1 cellular context compared by ENCODE assay signal in the genomic region with DNA sequence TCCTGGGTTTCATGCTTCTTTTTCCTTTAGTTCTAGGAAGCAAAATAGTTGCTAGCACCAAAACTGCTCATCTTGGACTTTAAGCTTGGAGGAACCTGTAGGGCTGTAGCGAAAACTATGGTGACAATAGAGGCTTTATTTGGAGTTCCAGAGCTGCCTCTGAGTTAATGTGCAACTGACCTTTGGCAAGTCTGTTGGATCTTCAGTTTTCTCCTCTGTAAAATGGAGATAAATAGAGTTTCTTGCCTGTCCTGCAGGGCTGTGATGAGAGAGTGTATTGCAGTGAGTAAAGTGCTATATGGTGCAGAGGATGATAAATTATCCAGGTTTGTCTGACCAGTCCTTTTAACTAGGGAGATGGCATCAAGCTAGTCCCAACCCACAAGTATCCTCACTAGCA.
TF ChIP-seq lines count a peak whose summit lies in the region.

No MANE protein-coding gene starts in this region.

TF ChIP-seq in HepG2, 621 proteins besides CTCF, POLR2A, EP300 and RAD21 (continued from another document and continues in another):
- TF ChIP-seq, protein P1, sequence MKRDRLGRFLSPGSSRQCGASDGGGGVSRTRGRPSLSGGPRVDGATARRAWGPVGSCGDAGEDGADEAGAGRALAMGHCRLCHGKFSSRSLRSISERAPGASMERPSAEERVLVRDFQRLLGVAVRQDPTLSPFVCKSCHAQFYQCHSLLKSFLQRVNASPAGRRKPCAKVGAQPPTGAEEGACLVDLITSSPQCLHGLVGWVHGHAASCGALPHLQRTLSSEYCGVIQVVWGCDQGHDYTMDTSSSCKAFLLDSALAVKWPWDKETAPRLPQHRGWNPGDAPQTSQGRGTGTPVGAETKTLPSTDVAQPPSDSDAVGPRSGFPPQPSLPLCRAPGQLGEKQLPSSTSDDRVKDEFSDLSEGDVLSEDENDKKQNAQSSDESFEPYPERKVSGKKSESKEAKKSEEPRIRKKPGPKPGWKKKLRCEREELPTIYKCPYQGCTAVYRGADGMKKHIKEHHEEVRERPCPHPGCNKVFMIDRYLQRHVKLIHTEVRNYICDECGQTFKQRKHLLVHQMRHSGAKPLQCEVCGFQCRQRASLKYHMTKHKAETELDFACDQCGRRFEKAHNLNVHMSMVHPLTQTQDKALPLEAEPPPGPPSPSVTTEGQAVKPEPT (CRISPR knock-in tag; IDR thresholded peaks at IDR 0.05; ENCODE audit: low read depth) = no peak
- TF ChIP-seq SOX6 (IDR thresholded peaks at IDR 0.05) = no peak
- peak; percentile 71 for TF ChIP-seq SOX6 (CRISPR knock-in tag; IDR thresholded peaks at IDR 0.05)
- TF ChIP-seq HDAC6 (IDR thresholded peaks at IDR 0.05; ENCODE audit: low read depth, low read length) = no peak
- no peak for TF ChIP-seq KDM5B (CRISPR knock-in tag; IDR thresholded peaks at IDR 0.05; ENCODE audit: borderline replicate concordance)
- TF ChIP-seq NFKB2 (CRISPR knock-in tag; IDR thresholded peaks at IDR 0.05; ENCODE audit: borderline replicate concordance) = no peak
- TF ChIP-seq ZNF841 (CRISPR knock-in tag; IDR thresholded peaks at IDR 0.05; ENCODE audit: borderline replicate concordance) = no peak
- TF ChIP-seq ZEB1 (IDR thresholded peaks at IDR 0.05; ENCODE audit: insufficient replicate concordance, low read depth) = no peak
- TF ChIP-seq ZNF160 (CRISPR knock-in tag; IDR thresholded peaks at IDR 0.05) = no peak
- TF ChIP-seq NCOA5 (CRISPR knock-in tag; IDR thresholded peaks at IDR 0.05) = no peak
- no peak for TF ChIP-seq ZNF468 (CRISPR knock-in tag; IDR thresholded peaks at IDR 0.05)
- TF ChIP-seq PAWR (CRISPR knock-in tag; IDR thresholded peaks at IDR 0.05; ENCODE audit: borderline replicate concordance) = no peak
- TF ChIP-seq ZNF136 (CRISPR knock-in tag; IDR thresholded peaks at IDR 0.05; ENCODE audit: low read depth) = 0 out of 2 replicates have a peak, but pooled peaks have one; percentile 69
- 0 out of 2 replicates have a peak, but pooled peaks have one; percentile 2 for TF ChIP-seq STAG1 (CRISPR knock-in tag; IDR thresholded peaks at IDR 0.05)
- TF ChIP-seq ZNF44 (CRISPR knock-in tag; IDR thresholded peaks at IDR 0.05) = no peak
- peak; percentile 57; the same call in 1 of the 2 replicates for TF ChIP-seq ZNF292 (CRISPR knock-in tag; IDR thresholded peaks at IDR 0.05; ENCODE audit: borderline replicate concordance, low read depth)
- no peak for TF ChIP-seq ZNF646 (CRISPR knock-in tag; IDR thresholded peaks at IDR 0.05)
- no peak for TF ChIP-seq ATAD3A (CRISPR knock-in tag; IDR thresholded peaks at IDR 0.05)
- TF ChIP-seq DR1 (CRISPR knock-in tag; IDR thresholded peaks at IDR 0.05) = no peak
- TF ChIP-seq HNF4A (CRISPR knock-in tag; IDR thresholded peaks at IDR 0.05) = peak; percentile 84
- TF ChIP-seq, protein P2, sequence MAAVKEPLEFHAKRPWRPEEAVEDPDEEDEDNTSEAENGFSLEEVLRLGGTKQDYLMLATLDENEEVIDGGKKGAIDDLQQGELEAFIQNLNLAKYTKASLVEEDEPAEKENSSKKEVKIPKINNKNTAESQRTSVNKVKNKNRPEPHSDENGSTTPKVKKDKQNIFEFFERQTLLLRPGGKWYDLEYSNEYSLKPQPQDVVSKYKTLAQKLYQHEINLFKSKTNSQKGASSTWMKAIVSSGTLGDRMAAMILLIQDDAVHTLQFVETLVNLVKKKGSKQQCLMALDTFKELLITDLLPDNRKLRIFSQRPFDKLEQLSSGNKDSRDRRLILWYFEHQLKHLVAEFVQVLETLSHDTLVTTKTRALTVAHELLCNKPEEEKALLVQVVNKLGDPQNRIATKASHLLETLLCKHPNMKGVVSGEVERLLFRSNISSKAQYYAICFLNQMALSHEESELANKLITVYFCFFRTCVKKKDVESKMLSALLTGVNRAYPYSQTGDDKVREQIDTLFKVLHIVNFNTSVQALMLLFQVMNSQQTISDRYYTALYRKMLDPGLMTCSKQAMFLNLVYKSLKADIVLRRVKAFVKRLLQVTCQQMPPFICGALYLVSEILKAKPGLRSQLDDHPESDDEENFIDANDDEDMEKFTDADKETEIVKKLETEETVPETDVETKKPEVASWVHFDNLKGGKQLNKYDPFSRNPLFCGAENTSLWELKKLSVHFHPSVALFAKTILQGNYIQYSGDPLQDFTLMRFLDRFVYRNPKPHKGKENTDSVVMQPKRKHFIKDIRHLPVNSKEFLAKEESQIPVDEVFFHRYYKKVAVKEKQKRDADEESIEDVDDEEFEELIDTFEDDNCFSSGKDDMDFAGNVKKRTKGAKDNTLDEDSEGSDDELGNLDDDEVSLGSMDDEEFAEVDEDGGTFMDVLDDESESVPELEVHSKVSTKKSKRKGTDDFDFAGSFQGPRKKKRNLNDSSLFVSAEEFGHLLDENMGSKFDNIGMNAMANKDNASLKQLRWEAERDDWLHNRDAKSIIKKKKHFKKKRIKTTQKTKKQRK (IDR thresholded peaks at IDR 0.05; ENCODE audit: low read length) = no peak
- no peak for TF ChIP-seq MED13 (CRISPR knock-in tag; IDR thresholded peaks at IDR 0.05)
- no peak for TF ChIP-seq SMAD9 (CRISPR knock-in tag; IDR thresholded peaks at IDR 0.05)
- TF ChIP-seq SRY (CRISPR knock-in tag; IDR thresholded peaks at IDR 0.05) = no peak
- no peak for TF ChIP-seq GZF1 (CRISPR knock-in tag; IDR thresholded peaks at IDR 0.05)
- no peak for TF ChIP-seq RNF2 (conservative IDR thresholded peaks at IDR 0.05; ENCODE audit: low read depth)
- no peak for TF ChIP-seq TARDBP (CRISPR knock-in tag; IDR thresholded peaks at IDR 0.05)
- no peak for TF ChIP-seq ZNF441 (CRISPR knock-in tag; IDR thresholded peaks at IDR 0.05; ENCODE audit: borderline replicate concordance)
- TF ChIP-seq RARA (CRISPR knock-in tag; IDR thresholded peaks at IDR 0.05) = 0 out of 2 replicates have a peak, but pooled peaks have one; percentile 6
- no peak for TF ChIP-seq ETV6 (CRISPR knock-in tag; conservative IDR thresholded peaks at IDR 0.05)
- no peak for TF ChIP-seq JDP2 (CRISPR knock-in tag; IDR thresholded peaks at IDR 0.05; ENCODE audit: borderline replicate concordance)
- TF ChIP-seq ZNF713 (CRISPR knock-in tag; IDR thresholded peaks at IDR 0.05) = no peak
- TF ChIP-seq ZNF549 (CRISPR knock-in tag; IDR thresholded peaks at IDR 0.05) = no peak
- TF ChIP-seq, protein P3, sequence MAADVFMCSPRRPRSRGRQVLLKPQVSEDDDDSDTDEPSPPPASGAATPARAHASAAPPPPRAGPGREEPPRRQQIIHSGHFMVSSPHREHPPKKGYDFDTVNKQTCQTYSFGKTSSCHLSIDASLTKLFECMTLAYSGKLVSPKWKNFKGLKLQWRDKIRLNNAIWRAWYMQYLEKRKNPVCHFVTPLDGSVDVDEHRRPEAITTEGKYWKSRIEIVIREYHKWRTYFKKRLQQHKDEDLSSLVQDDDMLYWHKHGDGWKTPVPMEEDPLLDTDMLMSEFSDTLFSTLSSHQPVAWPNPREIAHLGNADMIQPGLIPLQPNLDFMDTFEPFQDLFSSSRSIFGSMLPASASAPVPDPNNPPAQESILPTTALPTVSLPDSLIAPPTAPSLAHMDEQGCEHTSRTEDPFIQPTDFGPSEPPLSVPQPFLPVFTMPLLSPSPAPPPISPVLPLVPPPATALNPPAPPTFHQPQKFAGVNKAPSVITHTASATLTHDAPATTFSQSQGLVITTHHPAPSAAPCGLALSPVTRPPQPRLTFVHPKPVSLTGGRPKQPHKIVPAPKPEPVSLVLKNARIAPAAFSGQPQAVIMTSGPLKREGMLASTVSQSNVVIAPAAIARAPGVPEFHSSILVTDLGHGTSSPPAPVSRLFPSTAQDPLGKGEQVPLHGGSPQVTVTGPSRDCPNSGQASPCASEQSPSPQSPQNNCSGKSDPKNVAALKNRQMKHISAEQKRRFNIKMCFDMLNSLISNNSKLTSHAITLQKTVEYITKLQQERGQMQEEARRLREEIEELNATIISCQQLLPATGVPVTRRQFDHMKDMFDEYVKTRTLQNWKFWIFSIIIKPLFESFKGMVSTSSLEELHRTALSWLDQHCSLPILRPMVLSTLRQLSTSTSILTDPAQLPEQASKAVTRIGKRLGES (CRISPR knock-in tag; IDR thresholded peaks at IDR 0.05; ENCODE audit: borderline replicate concordance) = no peak
- no peak for TF ChIP-seq HNRNPUL1 (IDR thresholded peaks at IDR 0.05; ENCODE audit: low read depth, low read length)
- no peak for TF ChIP-seq ARNT2 (CRISPR knock-in tag; IDR thresholded peaks at IDR 0.05; ENCODE audit: low read depth)
- TF ChIP-seq, protein P4, sequence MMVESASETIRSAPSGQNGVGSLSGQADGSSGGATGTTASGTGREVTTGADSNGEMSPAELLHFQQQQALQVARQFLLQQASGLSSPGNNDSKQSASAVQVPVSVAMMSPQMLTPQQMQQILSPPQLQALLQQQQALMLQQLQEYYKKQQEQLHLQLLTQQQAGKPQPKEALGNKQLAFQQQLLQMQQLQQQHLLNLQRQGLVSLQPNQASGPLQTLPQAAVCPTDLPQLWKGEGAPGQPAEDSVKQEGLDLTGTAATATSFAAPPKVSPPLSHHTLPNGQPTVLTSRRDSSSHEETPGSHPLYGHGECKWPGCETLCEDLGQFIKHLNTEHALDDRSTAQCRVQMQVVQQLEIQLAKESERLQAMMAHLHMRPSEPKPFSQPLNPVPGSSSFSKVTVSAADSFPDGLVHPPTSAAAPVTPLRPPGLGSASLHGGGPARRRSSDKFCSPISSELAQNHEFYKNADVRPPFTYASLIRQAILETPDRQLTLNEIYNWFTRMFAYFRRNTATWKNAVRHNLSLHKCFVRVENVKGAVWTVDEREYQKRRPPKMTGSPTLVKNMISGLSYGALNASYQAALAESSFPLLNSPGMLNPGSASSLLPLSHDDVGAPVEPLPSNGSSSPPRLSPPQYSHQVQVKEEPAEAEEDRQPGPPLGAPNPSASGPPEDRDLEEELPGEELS (CRISPR knock-in tag; IDR thresholded peaks at IDR 0.05) = no peak
- TF ChIP-seq NR2F1 (CRISPR knock-in tag; IDR thresholded peaks at IDR 0.05) = no peak
- no peak for TF ChIP-seq ZNF556 (CRISPR knock-in tag; IDR thresholded peaks at IDR 0.05; ENCODE audit: borderline replicate concordance)
- TF ChIP-seq XBP1 (CRISPR knock-in tag; IDR thresholded peaks at IDR 0.05) = no peak
- TF ChIP-seq THRA (CRISPR knock-in tag; IDR thresholded peaks at IDR 0.05; ENCODE audit: borderline replicate concordance) = no peak
- no peak for TF ChIP-seq SRSF9 (IDR thresholded peaks at IDR 0.05; ENCODE audit: borderline replicate concordance, insufficient read depth, low read depth, low read length, poor library complexity, severe bottlenecking)
- TF ChIP-seq ZNF672 (CRISPR knock-in tag; IDR thresholded peaks at IDR 0.05) = no peak
- TF ChIP-seq REPIN1 (CRISPR knock-in tag; IDR thresholded peaks at IDR 0.05; ENCODE audit: borderline replicate concordance, low read depth) = no peak
- TF ChIP-seq ZNF546 (CRISPR knock-in tag; conservative IDR thresholded peaks at IDR 0.05) = no peak
- no peak for TF ChIP-seq ZZZ3 (CRISPR knock-in tag; IDR thresholded peaks at IDR 0.05; ENCODE audit: borderline replicate concordance)
- TF ChIP-seq SP1 (IDR thresholded peaks at IDR 0.05) = no peak
- TF ChIP-seq SP1 (CRISPR knock-in tag; IDR thresholded peaks at IDR 0.05) = no peak
- no peak for TF ChIP-seq WIZ (CRISPR knock-in tag; IDR thresholded peaks at IDR 0.05)
- TF ChIP-seq CEBPG (CRISPR knock-in tag; IDR thresholded peaks at IDR 0.05) = peak; percentile 10; the same call in 1 of the 2 replicates
